35 cellular contexts compared by ENCODE assay signal in the genomic region with DNA sequence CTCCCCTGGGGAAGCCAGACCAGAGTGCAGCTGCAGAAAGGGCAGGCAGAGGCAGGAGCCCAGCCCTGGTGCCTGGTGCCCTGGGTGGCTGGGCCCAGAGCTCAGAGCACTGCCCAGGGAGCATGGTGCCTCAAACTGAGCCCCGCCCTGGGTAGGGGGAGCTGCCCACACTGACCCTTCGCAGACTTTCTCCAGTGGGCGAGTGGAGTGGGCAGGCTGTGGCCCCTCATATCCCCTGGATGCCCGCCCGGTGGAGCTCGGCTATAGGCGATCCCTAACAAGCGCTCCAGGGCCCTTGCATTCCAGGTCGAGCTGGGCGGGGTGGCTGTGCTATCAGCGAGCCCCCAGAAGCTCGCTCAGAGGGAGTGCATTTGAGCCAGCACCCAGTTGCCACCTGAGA. TPM values are rescaled to one million over a fixed set of nuclear protein-coding genes. Genes with fewer than 3 reads are reported as not detected.
"Had no signal": no experiment of that assay in that cellular context is flagged by ENCODE, and none has a peak within 500 bp of the region (broad histone marks: within the 10 kb centered on the region; RNA-seq: fewer than 3 reads in every experiment).

No MANE protein-coding gene starts in this region.

- FAIRE-seq: astrocyte, TTC549 had no signal

- H3K4me1 ChIP-seq: adrenal gland, breast epithelium had no signal

- H3K36me3 ChIP-seq: adrenal gland, brain microvascular endothelial cell, breast epithelium had no signal

- H3K4me3 ChIP-seq: adrenal gland, body of pancreas, breast epithelium had no signal

- H3K9me3 ChIP-seq: adrenal gland, body of pancreas, breast epithelium had no signal

- DNase-seq: activated B cell treated with CpG ODN at 0.5 μM for 24 hours; activated CD4-positive, alpha-beta memory T cell treated with anti-CD3 and anti-CD28 coated beads, Interleukin-2, amount 10 ng/mL, durations not matched to agents 7 days and 5 days; activated CD4-positive, alpha-beta T cell treated with anti-CD3 and anti-CD28 coated beads for 36 hours; activated CD4-positive, alpha-beta T cell treated with anti-CD3 and anti-CD28 coated beads for 48 hours; activated CD4-positive, alpha-beta T cell treated with anti-CD3 and anti-CD28 coated beads, Interleukin-2, amount 10 ng/mL, durations not matched to agents 7 days and 5 days; activated CD4-positive, alpha-beta T cell treated with anti-CD3 and anti-CD28 coated beads, Interleukin-2, amount 50 U/mL, for 48 hours; activated CD4-positive, CD25-positive, alpha-beta regulatory T cell treated with anti-CD3 and anti-CD28 coated beads, Interleukin-2, amount 50 U/mL, for 72 hours; activated CD8-positive, alpha-beta memory T cell treated with anti-CD3 and anti-CD28 coated beads for 24 hours; activated CD8-positive, alpha-beta memory T cell treated with anti-CD3 and anti-CD28 coated beads, Interleukin-2, amount 10 ng/mL, durations not matched to agents 7 days and 5 days; activated CD8-positive, alpha-beta memory T cell treated with anti-CD3 and anti-CD28 coated beads, Interleukin-2, amount 50 U/mL, for 48 hours; activated CD8-positive, alpha-beta T cell treated with anti-CD3 and anti-CD28 coated beads, Interleukin-2, amount 10 ng/mL, durations not matched to agents 7 days and 5 days; activated effector memory CD4-positive, alpha-beta T cell treated with anti-CD3 and anti-CD28 coated beads, Interleukin-2, amount 50 U/mL, for 16 hours; activated gamma-delta T cell treated with Interleukin-2 at 50 U/mL for 16 hours; activated naive CD4-positive, alpha-beta T cell; activated naive CD4-positive, alpha-beta T cell treated with anti-CD3 and anti-CD28 coated beads for 36 hours; activated naive CD4-positive, alpha-beta T cell treated with anti-CD3 and anti-CD28 coated beads, Interleukin-2, amount 50 U/mL, for 16 hours; activated naive CD8-positive, alpha-beta T cell treated with anti-CD3 and anti-CD28 coated beads for 36 hours; activated T-cell treated with anti-CD3 and anti-CD28 coated beads, Interleukin-2, amount 50 U/mL, for 24 hours; activated T-cell treated with anti-CD3 and anti-CD28 coated beads, Interleukin-2, amount 50 U/mL, for 72 hours; adrenal gland; amniotic stem cell; aorta; body of pancreas; brain microvascular endothelial cell; central memory CD4-positive, alpha-beta T cell; T-helper 1 cell; T-helper 2 cell; T-helper 9 cell had no signal

- H3K27ac ChIP-seq: adrenal gland, body of pancreas, brain microvascular endothelial cell, breast epithelium, VCaP had no signal

- ATAC-seq: activated CD4-positive, alpha-beta T cell treated with anti-CD3 and anti-CD28 coated beads for 36 hours; activated CD8-positive, alpha-beta memory T cell treated with anti-CD3 and anti-CD28 coated beads, Interleukin-2, amount 10 ng/mL, durations not matched to agents 7 days and 5 days; activated CD8-positive, alpha-beta T cell treated with anti-CD3 and anti-CD28 coated beads, Interleukin-2, amount 10 ng/mL, durations not matched to agents 7 days and 5 days; activated naive CD4-positive, alpha-beta T cell treated with anti-CD3 and anti-CD28 coated beads, Interleukin-2, amount 50 U/mL, for 72 hours; activated T-cell treated with anti-CD3 and anti-CD28 coated beads, Interleukin-2, amount 50 U/mL, for 72 hours; activated T-helper 17 cell treated with anti-CD3 and anti-CD28 coated beads, Interleukin-2, amount 50 U/mL, for 72 hours; body of pancreas had no signal

RNA-seq across cellular contexts. Expression of a gene that starts 17.1 kb away (rescaled TPM):
- total RNA-seq: activated B cell treated with CpG ODN at 0.5 μM for 24 hours; activated CD4-positive, alpha-beta memory T cell treated with anti-CD3 and anti-CD28 coated beads, Interleukin-2, amount 10 ng/mL, durations not matched to agents 7 days and 5 days; activated CD4-positive, alpha-beta T cell treated with anti-CD3 and anti-CD28 coated beads for 36 hours; activated CD4-positive, alpha-beta T cell treated with anti-CD3 and anti-CD28 coated beads, Interleukin-2, amount 10 ng/mL, durations not matched to agents 7 days and 5 days; activated CD8-positive, alpha-beta memory T cell treated with anti-CD3 and anti-CD28 coated beads, Interleukin-2, amount 10 ng/mL, durations not matched to agents 7 days and 5 days; activated CD8-positive, alpha-beta T cell treated with anti-CD3 and anti-CD28 coated beads, Interleukin-2, amount 10 ng/mL, durations not matched to agents 7 days and 5 days; activated naive CD4-positive, alpha-beta T cell treated with anti-CD3 and anti-CD28 coated beads for 36 hours; activated naive CD8-positive, alpha-beta T cell treated with anti-CD3 and anti-CD28 coated beads for 36 hours; activated T-cell treated with anti-CD3 and anti-CD28 coated beads, Interleukin-2, amount 50 U/mL, for 72 hours; activated T-helper 1 cell treated with anti-CD3 and anti-CD28 coated beads, Interleukin-12 subunit alpha, Interleukin-12 subunit beta, Interleukin-2, Interleukin-4 antibody, amounts not matched to agents 30 ng/mL and 10 ng/mL and 1 ng/mL, durations not matched to agents 14 hours and 24 hours and 36 hours; activated T-helper 17 cell treated with anti-CD3 and anti-CD28 coated beads, Interleukin-2, amount 50 U/mL, for 72 hours had no signal
